In genomic region chr1:210311726-210312493, GRCh38 we compare ENCODE assay signal across 8 cellular contexts. TPM values are rescaled to one million over a fixed set of nuclear protein-coding genes. Genes with fewer than 3 reads are reported as not detected.
DNase-seq lines count a peak whose midpoint lies in the region; ATAC-seq and TF ChIP-seq lines count a peak whose summit lies in the region.

No MANE protein-coding gene starts in this region.

- H3K27ac ChIP-seq in breast epithelium: peak overlapping the region; percentile 21 to 60
- no peak overlapping the region for H3K27ac ChIP-seq in duodenal mucosa (ENCODE audit: low read depth, low read length)
- H3K27ac ChIP-seq in vagina: peak overlapping the region; percentile 68

- DNase-seq in breast epithelium (ENCODE audit: low spot score in 2 of 2) (no peak), MCF 10A (ENCODE audit: unreplicated experiment) (no peak), mucosa of descending colon (no peak), vagina (ENCODE audit: extremely low spot score in 2 of 2) (peak; percentile 52 to 83), NOMO-1 (lab: John Stamatoyannopoulos, UW; ENCODE audit: unreplicated experiment in 2 of 2) (no peak)

- no peaks in the 10 kb centered on the region for H3K9me3 Mint-ChIP-seq in MCF 10A (ENCODE audit: unreplicated experiment)

- peaks cover 6% of the 10 kb centered on the region for H3K4me1 Mint-ChIP-seq in MCF 10A (ENCODE audit: insufficient read depth, unreplicated experiment)

- H3K27ac Mint-ChIP-seq in MCF 10A (ENCODE audit: low read depth, unreplicated experiment): no peak overlapping the region

- no TSS peak for BruUV-seq in MCF 10A (replicated peaks; lab: Mats Ljungman, UMichigan)

- CTCF ChIA-PET in MCF 10A (lab: Yijun Ruan, JAX): interaction anchor here (0.6 to 17.9 kb wide), 58 partner anchors 9 to 958 kb away, joined by 3 to 291 read pairs (median 6); no protein-coding TSS in a partner anchor

- H3K4me3 ChIP-seq in breast epithelium: peak overlapping the region; percentile 25 to 62 (median 47)
- peak overlapping the region; percentile 53 to 65 for H3K4me3 ChIP-seq in duodenal mucosa (ENCODE audit: low read depth in 1 of 2, low read length in 2 of 2)
- no peak overlapping the region for H3K4me3 ChIP-seq in mucosa of descending colon
- H3K4me3 ChIP-seq in vagina: peak overlapping the region; percentile 35 to 46

- no peaks in the 10 kb centered on the region for H3K27me3 ChIP-seq in breast epithelium
- H3K27me3 ChIP-seq in duodenal mucosa (ENCODE audit: control insufficient read depth in 1 of 2, insufficient read depth in 2 of 2, low read length in 2 of 2): peaks cover 0 to 5% of the 10 kb centered on the region in 2 donors
- no peaks in the 10 kb centered on the region for H3K27me3 ChIP-seq in vagina

- no peaks in the 10 kb centered on the region for H3K36me3 ChIP-seq in breast epithelium
- no peaks in the 10 kb centered on the region for H3K36me3 ChIP-seq in duodenal mucosa (ENCODE audit: control insufficient read depth in 1 of 2, insufficient read depth in 2 of 2, low read length in 2 of 2)
- H3K36me3 ChIP-seq in mucosa of descending colon (ENCODE audit: low read depth): no peaks in the 10 kb centered on the region
- H3K36me3 ChIP-seq in vagina: no peaks in the 10 kb centered on the region

- peaks cover 36% of the 10 kb centered on the region for H3K27me3 Mint-ChIP-seq in MCF 10A (ENCODE audit: insufficient read depth, unreplicated experiment)

- POLR2A ChIA-PET in MCF 10A (lab: Yijun Ruan, JAX): interaction anchor here (0.6 to 2.2 kb wide), 8 partner anchors 11 to 168 kb away, joined by 3 to 9 read pairs (median 4); partner anchors contain the start of gene HHAT

- H3K9ac ChIP-seq in duodenal mucosa (ENCODE audit: low read depth in 1 of 2, low read length in 2 of 2): peak overlapping the region in 1 of 2 donors; percentile 41

- H3K4me1 ChIP-seq in breast epithelium (no peaks in the 10 kb centered on the region), duodenal mucosa (ENCODE audit: control insufficient read depth in 1 of 2, insufficient read depth in 2 of 2, low read length in 2 of 2) (peaks cover 0 to 4% of the 10 kb centered on the region in 2 donors), mucosa of descending colon (ENCODE audit: low read depth) (no peaks in the 10 kb centered on the region), vagina (peaks cover 21% of the 10 kb centered on the region)

- intact Hi-C loops in breast epithelium (cut with DNase I; ENCODE audit: low total_unique reads): no loop called here
- intact Hi-C loops in MCF 10A (cut with micrococcal nuclease): loop anchor here (1.0 to 5.0 kb wide), 7 partner anchors 49 to 451 kb away; partner anchors contain the start of gene SERTAD4
- intact Hi-C loops in mucosa of descending colon (cut with DNase I, micrococcal nuclease): loop anchor here (5.0 kb wide), 1 partner anchor 170 kb away; no protein-coding TSS in a partner anchor
- intact Hi-C loops in vagina (cut with DNase I): loop anchor here (2.0 kb wide), 1 partner anchor 169 kb away; no protein-coding TSS in a partner anchor

- no peak for TF ChIP-seq POLR2A in breast epithelium (IDR thresholded peaks at IDR 0.05)
- TF ChIP-seq POLR2A in vagina (IDR thresholded peaks at IDR 0.05): no peak

- no peak overlapping the region for H3K4me3 Mint-ChIP-seq in MCF 10A (ENCODE audit: unreplicated experiment)

- no peak for TF ChIP-seq CTCF in breast epithelium (IDR thresholded peaks at IDR 0.05)
- TF ChIP-seq CTCF in MCF 10A (IDR thresholded peaks at IDR 0.05; ENCODE audit: unreplicated experiment): no peak
- TF ChIP-seq CTCF in mucosa of descending colon (IDR thresholded peaks at IDR 0.05): no peak
- no peak for TF ChIP-seq CTCF in vagina (IDR thresholded peaks at IDR 0.05)

- no peaks in the 10 kb centered on the region for H3K36me3 Mint-ChIP-seq in MCF 10A (ENCODE audit: insufficient read depth, unreplicated experiment)

- H3K9me3 ChIP-seq in breast epithelium (no peaks in the 10 kb centered on the region), duodenal mucosa (ENCODE audit: control insufficient read depth in 1 of 2, low read length in 2 of 2) (no peaks in the 10 kb centered on the region), mucosa of descending colon (no peaks in the 10 kb centered on the region), vagina (no peaks in the 10 kb centered on the region)

- ATAC-seq in mucosa of descending colon: peak; percentile 19
- ATAC-seq in HG03432 (IDR thresholded peaks at IDR 0.05; ENCODE audit: unreplicated experiment): no peak
- ATAC-seq in HG02571 (IDR thresholded peaks at IDR 0.05; ENCODE audit: unreplicated experiment): no peak

RNA-seq across cellular contexts. Expression of gene HHAT, which starts 16.8 kb away (rescaled TPM):
- total RNA-seq in breast epithelium (10 to 100 TPM in 2 of 3 donors, 1 to 10 TPM in 1; 3.8 to 31.6 (median 15.1) TPM), MCF 10A (2022) (4.6 and 4.9 TPM in 2 replicates), mucosa of descending colon (1 to 10 TPM; 4.1 to 8.6 (median 5.9) TPM), vagina (11.8 TPM)

Comparison
In these comparisons a context has a peak if more than half of its experiments do, and no peak if none do; other contexts are left out.
1. DNase-seq: peak in vagina (2 of 2); none in breast epithelium (0 of 2), MCF 10A (single experiment), mucosa of descending colon (0 of 3) and NOMO-1 (0 of 2).